14 cellular contexts compared by ENCODE assay signal in genomic region chr18:61334951-61335736, GRCh38. TPM values are rescaled to one million over a fixed set of nuclear protein-coding genes. Genes with fewer than 3 reads are reported as not detected.
DNase-seq lines count a peak whose midpoint lies in the region; ATAC-seq and TF ChIP-seq lines count a peak whose summit lies in the region.
"Had no signal": no experiment of that assay in that cellular context is flagged by ENCODE, and none has a peak within 500 bp of the region (broad histone marks: within the 10 kb centered on the region; RNA-seq: fewer than 3 reads in every experiment).

No MANE protein-coding gene starts in this region.

- TF ChIP-seq CTCF in choroid plexus epithelial cell (conservative IDR thresholded peaks at IDR 0.05; ENCODE audit: low read depth, low read length), result no peak
- TF ChIP-seq CTCF in retinal pigment epithelial cell (conservative IDR thresholded peaks at IDR 0.05; ENCODE audit: low read depth, low read length), result no peak

- H3K27me3 ChIP-seq in HUES6 (ENCODE audit: control insufficient read depth, insufficient read depth, low read length), result peaks cover 46% of the 10 kb centered on the region
- no peaks in the 10 kb centered on the region for H3K27me3 ChIP-seq in effector memory CD4-positive, alpha-beta T cell (replicated peaks; ENCODE audit: control insufficient read depth, insufficient read depth, low read length, poor library complexity, severe bottlenecking)

- ATAC-seq in left colon, result peak; percentile 18

- H3K4me1 ChIP-seq in HUES6 (ENCODE audit: control insufficient read depth, insufficient read depth, low read length), result peaks cover 20% of the 10 kb centered on the region
- H3K4me1 ChIP-seq in effector memory CD4-positive, alpha-beta T cell (ENCODE audit: control insufficient read depth, insufficient read depth, low read length, poor library complexity, severe bottlenecking), result no peaks in the 10 kb centered on the region

- no peak overlapping the region for H3K4me3 Mint-ChIP-seq in activated CD4-positive, alpha-beta memory T cell treated with anti-CD3 and anti-CD28 coated beads, Interleukin-2, amount 10 ng/mL, durations not matched to agents 7 days and 5 days
- H3K4me3 Mint-ChIP-seq: activated naive CD8-positive, alpha-beta T cell; CD4-positive, alpha-beta T cell had no signal

- CTCF ChIA-PET in activated CD4-positive, alpha-beta memory T cell treated with anti-CD3 and anti-CD28 coated beads, Interleukin-2, amount 10 ng/mL, durations not matched to agents 7 days and 5 days (lab: Charles Lee), result no interaction called here

- H3K4me3 ChIP-seq in HUES6 (ENCODE audit: low read depth, low read length), result peak overlapping the region; percentile 74
- no peak overlapping the region for H3K4me3 ChIP-seq in choroid plexus epithelial cell (ENCODE audit: low read depth, low read length)
- H3K4me3 ChIP-seq in retinal pigment epithelial cell (ENCODE audit: low read length), result peak overlapping the region; percentile 52
- no peak overlapping the region for H3K4me3 ChIP-seq in effector memory CD4-positive, alpha-beta T cell (ENCODE audit: insufficient read depth, low read depth, low read length, poor library complexity, severe bottlenecking)

- H3K36me3 Mint-ChIP-seq in activated CD4-positive, alpha-beta memory T cell treated with anti-CD3 and anti-CD28 coated beads, Interleukin-2, amount 10 ng/mL, durations not matched to agents 7 days and 5 days (ENCODE audit: low read depth), result no peaks in the 10 kb centered on the region
- H3K36me3 Mint-ChIP-seq: activated naive CD8-positive, alpha-beta T cell had no signal

- H3K27ac ChIP-seq in HUES6 (ENCODE audit: low read depth, low read length), result no peak overlapping the region
- H3K27ac ChIP-seq in effector memory CD4-positive, alpha-beta T cell (ENCODE audit: insufficient read depth, low read length, poor library complexity, severe bottlenecking), result no peak overlapping the region

- no peaks in the 10 kb centered on the region for H3K4me1 Mint-ChIP-seq in activated CD4-positive, alpha-beta memory T cell treated with anti-CD3 and anti-CD28 coated beads, Interleukin-2, amount 10 ng/mL, durations not matched to agents 7 days and 5 days

- no peaks in the 10 kb centered on the region for H3K36me3 ChIP-seq in HUES6 (ENCODE audit: control insufficient read depth, insufficient read depth, low read length)
- H3K36me3 ChIP-seq in effector memory CD4-positive, alpha-beta T cell (ENCODE audit: control insufficient read depth, insufficient read depth, low read length), result no peaks in the 10 kb centered on the region
- H3K36me3 ChIP-seq: esophagus squamous epithelium had no signal

- no peak overlapping the region for H3K27ac Mint-ChIP-seq in activated CD4-positive, alpha-beta memory T cell treated with anti-CD3 and anti-CD28 coated beads, Interleukin-2, amount 10 ng/mL, durations not matched to agents 7 days and 5 days
- H3K27ac Mint-ChIP-seq: activated naive CD8-positive, alpha-beta T cell; CD4-positive, alpha-beta T cell had no signal

- H3K9ac ChIP-seq in HUES6 (ENCODE audit: low read length), result no peak overlapping the region

- peaks cover 22% of the 10 kb centered on the region for H3K27me3 Mint-ChIP-seq in activated CD4-positive, alpha-beta memory T cell treated with anti-CD3 and anti-CD28 coated beads, Interleukin-2, amount 10 ng/mL, durations not matched to agents 7 days and 5 days

- POLR2A ChIA-PET in activated CD4-positive, alpha-beta memory T cell treated with anti-CD3 and anti-CD28 coated beads, Interleukin-2, amount 10 ng/mL, durations not matched to agents 7 days and 5 days (lab: Charles Lee), result no interaction called here

- H3K9me3 Mint-ChIP-seq in activated CD4-positive, alpha-beta memory T cell treated with anti-CD3 and anti-CD28 coated beads, Interleukin-2, amount 10 ng/mL, durations not matched to agents 7 days and 5 days, result no peaks in the 10 kb centered on the region
- H3K9me3 Mint-ChIP-seq: CD4-positive, alpha-beta T cell had no signal

- DNase-seq in choroid plexus epithelial cell (ENCODE audit: low read depth) (peak; percentile 12), left colon (no peak), retinal pigment epithelial cell (ENCODE audit: low read depth) (no peak)
- no peak for DNase-seq in stimulated activated CD4-positive, alpha-beta T cell treated with anti-CD3 and anti-CD28 coated beads, Interleukin-4, amount 100 ng/mL, for 4 hours
- no peak for DNase-seq in effector memory CD4-positive, alpha-beta T cell
- no peak for DNase-seq in stimulated activated CD4-positive, alpha-beta T cell treated with anti-CD3 and anti-CD28 coated beads, Interleukin-12 subunit alpha, Interleukin-12 subunit beta, amount 100 ng/mL, for 4 hours
- DNase-seq in activated CD4-positive, alpha-beta memory T cell treated with anti-CD3 and anti-CD28 coated beads, Interleukin-2, amount 10 ng/mL, durations not matched to agents 7 days and 5 days, result no peak
- DNase-seq: CD4-positive, alpha-beta T cell; esophagus squamous epithelium; NK-92 treated with Interleukin-12 subunit alpha and Interleukin-12 subunit beta, amount 100 ng/mL, for 24 hours; Right ventricle myocardium superior had no signal

- H3K9me3 ChIP-seq in HUES6 (ENCODE audit: control insufficient read depth, insufficient read depth, low read depth, low read length), result no peaks in the 10 kb centered on the region
- H3K9me3 ChIP-seq in effector memory CD4-positive, alpha-beta T cell (ENCODE audit: control insufficient read depth, low read length), result no peaks in the 10 kb centered on the region
- H3K9me3 ChIP-seq: esophagus squamous epithelium had no signal

- intact Hi-C loops in left colon (cut with DNase I, micrococcal nuclease), result no loop called here

RNA-seq across cellular contexts. Expression of gene CDH20, which starts 1.9 kb away (rescaled TPM):
- total RNA-seq in left colon, result not detected
- total RNA-seq in activated CD4-positive, alpha-beta memory T cell treated with anti-CD3 and anti-CD28 coated beads, Interleukin-2, amount 10 ng/mL, durations not matched to agents 7 days and 5 days, result not detected
- total RNA-seq: chondrocyte had no signal

Comparison
In these comparisons a context has a peak if more than half of its experiments do, and no peak if none do; other contexts are left out.
1. H3K4me3 ChIP-seq: peak in HUES6 (single experiment) and retinal pigment epithelial cell (single experiment); none in choroid plexus epithelial cell (single experiment) and effector memory CD4-positive, alpha-beta T cell (single experiment).